32 cellular contexts compared by ENCODE assay signal in the genomic region with DNA sequence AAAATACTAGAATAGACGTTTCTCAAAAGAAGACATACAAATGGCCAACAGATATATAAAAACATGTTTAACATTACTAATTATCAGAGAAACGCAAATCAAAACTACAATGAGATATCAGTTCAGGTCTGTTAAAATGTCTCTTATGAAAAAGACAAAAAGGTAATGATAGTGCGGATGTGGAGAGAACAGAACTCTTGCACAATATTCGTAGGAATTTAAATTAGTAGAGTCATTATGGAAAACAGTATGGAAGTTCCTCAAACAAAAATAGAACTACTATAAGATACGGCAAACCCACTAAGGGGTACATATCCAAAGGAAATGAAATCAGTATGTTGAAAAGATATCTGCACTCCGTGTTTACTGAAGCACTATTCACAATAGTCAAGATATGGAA.
"Had no signal": no experiment of that assay in that cellular context is flagged by ENCODE, and none has a peak within 500 bp of the region (broad histone marks: within the 10 kb centered on the region; RNA-seq: fewer than 3 reads in every experiment).

No MANE protein-coding gene starts in this region.

- H3K4me1 ChIP-seq: adrenal gland, ascending aorta, body of pancreas, breast epithelium had no signal

- H3K9me3 ChIP-seq: adrenal gland, ascending aorta had no signal

- H3K27me3 ChIP-seq: adrenal gland, ascending aorta, body of pancreas, brain microvascular endothelial cell, breast epithelium, cardiac muscle cell had no signal

- ATAC-seq: activated naive CD4-positive, alpha-beta T cell treated with anti-CD3 and anti-CD28 coated beads, Interleukin-2, amount 50 U/mL, for 72 hours; activated naive CD8-positive, alpha-beta T cell treated with anti-CD3 and anti-CD28 coated beads, Interleukin-2, amount 50 U/mL, for 24 hours; activated T-cell treated with anti-CD3 and anti-CD28 coated beads, Interleukin-2, amount 50 U/mL, for 4 hours; activated T-cell treated with anti-CD3 and anti-CD28 coated beads, Interleukin-2, amount 50 U/mL, for 72 hours; activated T-helper 17 cell treated with anti-CD3 and anti-CD28 coated beads, Interleukin-2, amount 50 U/mL, for 72 hours; body of pancreas had no signal

- H3K27ac ChIP-seq: adrenal gland, ascending aorta, body of pancreas, brain microvascular endothelial cell, breast epithelium, cardiac muscle cell had no signal

- FAIRE-seq: astrocyte, bronchial epithelial cell had no signal

- DNase-seq: activated effector memory CD4-positive, alpha-beta T cell treated with anti-CD3 and anti-CD28 coated beads, Interleukin-2, amount 50 U/mL, for 16 hours; activated effector memory CD4-positive, alpha-beta T cell treated with Interleukin-2 at 50 U/mL for 16 hours; activated gamma-delta T cell; activated gamma-delta T cell treated with Interleukin-2 at 50 U/mL for 16 hours; activated naive CD4-positive, alpha-beta T cell; activated naive CD4-positive, alpha-beta T cell treated with anti-CD3 and anti-CD28 coated beads for 36 hours; activated naive CD4-positive, alpha-beta T cell treated with anti-CD3 and anti-CD28 coated beads, Interleukin-2, amount 10 ng/mL, durations not matched to agents 7 days and 5 days; activated naive CD4-positive, alpha-beta T cell treated with anti-CD3 and anti-CD28 coated beads, Interleukin-2, amount 50 U/mL, for 16 hours; activated naive CD4-positive, alpha-beta T cell treated with Interleukin-2 at 50 U/mL for 16 hours; activated naive CD8-positive, alpha-beta T cell treated with anti-CD3 and anti-CD28 coated beads for 36 hours; activated naive CD8-positive, alpha-beta T cell treated with anti-CD3 and anti-CD28 coated beads, Interleukin-2, amount 10 ng/mL, durations not matched to agents 7 days and 5 days; activated naive CD8-positive, alpha-beta T cell treated with anti-CD3 and anti-CD28 coated beads, Interleukin-2, amount 50 U/mL, for 24 hours; activated T-cell treated with anti-CD3 and anti-CD28 coated beads, Interleukin-2, amount 50 U/mL, for 4 hours; activated T-cell treated with anti-CD3 and anti-CD28 coated beads, Interleukin-2, amount 50 U/mL, for 48 hours; activated T-cell treated with anti-CD3 and anti-CD28 coated beads, Interleukin-2, amount 50 U/mL, for 72 hours; adrenal gland; amniotic stem cell; amygdala; anterior cingulate cortex; aorta; body of pancreas; brain microvascular endothelial cell; caudate nucleus; central memory CD4-positive, alpha-beta T cell; cerebellar nuclear complex had no signal

- H3K4me3 ChIP-seq: adrenal gland, ascending aorta, body of pancreas, breast epithelium, cardiac muscle cell had no signal

- H3K36me3 ChIP-seq: adrenal gland, ascending aorta, brain microvascular endothelial cell, breast epithelium, cardiac muscle cell had no signal
